In genomic region chr19:58406818-58407657, GRCh38 we compare ENCODE assay signal across 8 cellular contexts. TPM values are rescaled to one million over a fixed set of nuclear protein-coding genes. Genes with fewer than 3 reads are reported as not detected.
DNase-seq lines count a peak whose midpoint lies in the region; ATAC-seq and TF ChIP-seq lines count a peak whose summit lies in the region.

No MANE protein-coding gene starts in this region.

- intact Hi-C loops in activated CD4-positive, alpha-beta memory T cell treated with anti-CD3 and anti-CD28 coated beads for 36 hours (cut with micrococcal nuclease): loop anchor here (5.0 to 10.0 kb wide), 4 partner anchors 35 to 492 kb away; partner anchors contain the start of genes ZNF132, ZNF417 and ZSCAN22

- H3K27me3 ChIP-seq in iPS-18a (ENCODE audit: control insufficient read depth, insufficient read depth, low read length): peaks cover 6% of the 10 kb centered on the region

- CTCF ChIA-PET in activated naive CD4-positive, alpha-beta T cell treated with anti-CD3 and anti-CD28 coated beads, Interleukin-2, amount 10 ng/mL, durations not matched to agents 7 days and 5 days (lab: Charles Lee): interaction anchor here (1.5 kb wide), 2 partner anchors 56 to 186 kb away, joined by 4 read pairs; no protein-coding TSS in a partner anchor
- CTCF ChIA-PET in activated CD4-positive, alpha-beta memory T cell treated with anti-CD3 and anti-CD28 coated beads for 36 hours (lab: Charles Lee): interaction anchor here (1.0 to 2.1 kb wide), 2 partner anchors 112 to 174 kb away, joined by 3 to 5 read pairs; partner anchors contain the start of gene ZBTB45

- no peak overlapping the region for H3K27ac ChIP-seq in iPS-18a (ENCODE audit: low read length)

- no peak overlapping the region for H3K9ac ChIP-seq in iPS-18a (ENCODE audit: low read length)

- no peaks in the 10 kb centered on the region for H3K36me3 ChIP-seq in iPS-18a (ENCODE audit: control insufficient read depth, low read depth, low read length)

- H3K4me3 ChIP-seq in iPS-18a (ENCODE audit: low read length): peak overlapping the region; percentile 85

- no peak for DNase-seq in activated naive CD4-positive, alpha-beta T cell treated with anti-CD3 and anti-CD28 coated beads, Interleukin-2, amount 10 ng/mL, durations not matched to agents 7 days and 5 days
- no peak for DNase-seq in activated naive CD4-positive, alpha-beta T cell treated with Interleukin-2 at 50 U/mL for 16 hours
- no peak for DNase-seq in activated CD4-positive, alpha-beta memory T cell treated with anti-CD3 and anti-CD28 coated beads for 36 hours
- DNase-seq in type B pancreatic cell (ENCODE audit: extremely low spot score, unreplicated experiment) (no peak), DMS153 (lab: John Stamatoyannopoulos, UW) (no peak), globus pallidus (ENCODE audit: low spot score) (no peak)

- H3K27ac Mint-ChIP-seq in activated naive CD4-positive, alpha-beta T cell treated with anti-CD3 and anti-CD28 coated beads, Interleukin-2, amount 10 ng/mL, durations not matched to agents 7 days and 5 days: peak overlapping the region; percentile 93
- peak overlapping the region; percentile 95 for H3K27ac Mint-ChIP-seq in activated CD4-positive, alpha-beta memory T cell treated with anti-CD3 and anti-CD28 coated beads for 36 hours
- peak overlapping the region; percentile 94 for H3K27ac Mint-ChIP-seq in type B pancreatic cell

- ATAC-seq in GM21723 (IDR thresholded peaks at IDR 0.05; ENCODE audit: unreplicated experiment): no peak

- peaks cover 45% of the 10 kb centered on the region for H3K4me1 Mint-ChIP-seq in activated naive CD4-positive, alpha-beta T cell treated with anti-CD3 and anti-CD28 coated beads, Interleukin-2, amount 10 ng/mL, durations not matched to agents 7 days and 5 days
- H3K4me1 Mint-ChIP-seq in activated CD4-positive, alpha-beta memory T cell treated with anti-CD3 and anti-CD28 coated beads for 36 hours (ENCODE audit: low read depth): peaks cover 29% of the 10 kb centered on the region
- H3K4me1 Mint-ChIP-seq in type B pancreatic cell (ENCODE audit: unreplicated experiment): peaks cover 21% of the 10 kb centered on the region

- no peaks in the 10 kb centered on the region for H3K27me3 Mint-ChIP-seq in activated naive CD4-positive, alpha-beta T cell treated with anti-CD3 and anti-CD28 coated beads, Interleukin-2, amount 10 ng/mL, durations not matched to agents 7 days and 5 days
- H3K27me3 Mint-ChIP-seq in activated CD4-positive, alpha-beta memory T cell treated with anti-CD3 and anti-CD28 coated beads for 36 hours: no peaks in the 10 kb centered on the region
- H3K27me3 Mint-ChIP-seq in type B pancreatic cell: no peaks in the 10 kb centered on the region

- TF ChIP-seq CTCF in type B pancreatic cell (conservative IDR thresholded peaks at IDR 0.05): peak; percentile 66

- peaks cover 10% of the 10 kb centered on the region for H3K36me3 Mint-ChIP-seq in activated naive CD4-positive, alpha-beta T cell treated with anti-CD3 and anti-CD28 coated beads, Interleukin-2, amount 10 ng/mL, durations not matched to agents 7 days and 5 days
- H3K36me3 Mint-ChIP-seq in activated CD4-positive, alpha-beta memory T cell treated with anti-CD3 and anti-CD28 coated beads for 36 hours: peaks cover 2% of the 10 kb centered on the region
- H3K36me3 Mint-ChIP-seq in type B pancreatic cell: peaks cover 4% of the 10 kb centered on the region

- no peaks in the 10 kb centered on the region for H3K9me3 ChIP-seq in iPS-18a (ENCODE audit: control insufficient read depth, low read depth, low read length)

- peak overlapping the region; percentile 95 for H3K4me3 Mint-ChIP-seq in activated naive CD4-positive, alpha-beta T cell treated with anti-CD3 and anti-CD28 coated beads, Interleukin-2, amount 10 ng/mL, durations not matched to agents 7 days and 5 days
- peak overlapping the region; percentile 83 for H3K4me3 Mint-ChIP-seq in activated CD4-positive, alpha-beta memory T cell treated with anti-CD3 and anti-CD28 coated beads for 36 hours
- peak overlapping the region; percentile 95 for H3K4me3 Mint-ChIP-seq in type B pancreatic cell

- no peaks in the 10 kb centered on the region for H3K9me3 Mint-ChIP-seq in activated naive CD4-positive, alpha-beta T cell treated with anti-CD3 and anti-CD28 coated beads, Interleukin-2, amount 10 ng/mL, durations not matched to agents 7 days and 5 days
- no peaks in the 10 kb centered on the region for H3K9me3 Mint-ChIP-seq in activated CD4-positive, alpha-beta memory T cell treated with anti-CD3 and anti-CD28 coated beads for 36 hours
- no peaks in the 10 kb centered on the region for H3K9me3 Mint-ChIP-seq in type B pancreatic cell

- POLR2A ChIA-PET in activated CD4-positive, alpha-beta memory T cell treated with anti-CD3 and anti-CD28 coated beads for 36 hours (lab: Charles Lee): interaction anchor here (1.1 kb wide), 1 partner anchor 45 kb away, joined by 4 read pairs; the partner anchor contains the start of gene ZNF497

- H3K4me1 ChIP-seq in iPS-18a (ENCODE audit: control insufficient read depth, low read depth, low read length): peaks cover 4% of the 10 kb centered on the region

RNA-seq across cellular contexts. Expression of gene ZNF584, which starts 1.4 kb away (rescaled TPM):
- total RNA-seq in activated CD4-positive, alpha-beta memory T cell treated with anti-CD3 and anti-CD28 coated beads for 36 hours: 10 to 100 TPM in 1 of 2 experiments, 1 to 10 TPM in 1; 8.3 to 10.7 TPM
- 10.1 and 18.2 TPM in 2 replicates for total RNA-seq in type B pancreatic cell (ENCODE audit: low replicate concordance)

RNA-seq across cellular contexts. Expression of gene RNF225, which starts 11.6 kb away (rescaled TPM):
- under 1 TPM; 0.21 to 0.31 TPM for total RNA-seq in activated CD4-positive, alpha-beta memory T cell treated with anti-CD3 and anti-CD28 coated beads for 36 hours
- total RNA-seq in type B pancreatic cell (ENCODE audit: low replicate concordance): 1.0 and 4.0 TPM in 2 replicates

RNA-seq across cellular contexts. Expression of gene RPS5, which starts 20.0 kb away (rescaled TPM):
- total RNA-seq in activated CD4-positive, alpha-beta memory T cell treated with anti-CD3 and anti-CD28 coated beads for 36 hours: 1,000 to 10,000 TPM; 1,415 to 1,438 TPM
- total RNA-seq in type B pancreatic cell (ENCODE audit: low replicate concordance): 1,320 and 1,324 TPM in 2 replicates

RNA-seq across cellular contexts. Expression of gene ZNF837, which starts 26.2 kb away (rescaled TPM):
- 1 to 10 TPM; 2.1 to 2.4 TPM for total RNA-seq in activated CD4-positive, alpha-beta memory T cell treated with anti-CD3 and anti-CD28 coated beads for 36 hours
- 2.8 and 3.8 TPM in 2 replicates for total RNA-seq in type B pancreatic cell (ENCODE audit: low replicate concordance)

RNA-seq across cellular contexts. Expression of gene ZNF132, which starts 32.9 kb away (rescaled TPM):
- 1 to 10 TPM; 3.1 to 3.6 TPM for total RNA-seq in activated CD4-positive, alpha-beta memory T cell treated with anti-CD3 and anti-CD28 coated beads for 36 hours
- total RNA-seq in type B pancreatic cell (ENCODE audit: low replicate concordance): 2.5 and 6.0 TPM in 2 replicates
